Comparison of ENCODE assay signal across 8 cellular contexts in genomic region chr17:3512512-3513171, GRCh38. TPM values are rescaled to one million over a fixed set of nuclear protein-coding genes. Genes with fewer than 3 reads are reported as not detected.
A peak's percentile ranks its signal among the peaks of the same experiment; 100 is the strongest.
DNase-seq lines count a peak whose midpoint lies in the region; ATAC-seq and TF ChIP-seq lines count a peak whose summit lies in the region.

No MANE protein-coding gene starts in this region.

- no peaks in the 10 kb centered on the region for H3K9me3 ChIP-seq in thyroid gland

- H3K27me3 ChIP-seq in thyroid gland: no peaks in the 10 kb centered on the region
- no peaks in the 10 kb centered on the region for H3K27me3 ChIP-seq in foreskin keratinocyte

- no peak for ATAC-seq in foreskin keratinocyte
- ATAC-seq in HG03280 (IDR thresholded peaks at IDR 0.05; ENCODE audit: unreplicated experiment): no peak

- no peaks in the 10 kb centered on the region for H3K36me3 ChIP-seq in thyroid gland

- no peak overlapping the region for H3K4me3 ChIP-seq in fibroblast of the aortic adventitia (ENCODE audit: low read depth, low read length)
- no peak overlapping the region for H3K4me3 ChIP-seq in thyroid gland (replicated peaks in 1 of 3)

- no peak for TF ChIP-seq POLR2A in thyroid gland (IDR thresholded peaks at IDR 0.05)

- intact Hi-C loops in thyroid gland (cut with DNase I): no loop called here

- peak overlapping the region in 2 of 3 donors; percentile 54 to 70 for H3K27ac ChIP-seq in thyroid gland
- no peak overlapping the region for H3K27ac ChIP-seq in foreskin keratinocyte

- peak; percentile 31 for DNase-seq in SHP77 treated with DMSO at 0.1 percent for 48 hours (lab: John Stamatoyannopoulos, UW)
- peak; percentile 81 for DNase-seq in fibroblast of the aortic adventitia (ENCODE audit: low read depth)
- DNase-seq in middle frontal gyrus (ENCODE audit: extremely low spot score, low spot score): peak; percentile 70
- DNase-seq in thyroid gland: peak; percentile 39 to 56
- DNase-seq in foreskin keratinocyte: no peak
- no peak for DNase-seq in HCEC 1CT
- no peak for DNase-seq in NCI-H82 treated with DMSO at 0.1 percent for 48 hours (lab: John Stamatoyannopoulos, UW; ENCODE audit: unreplicated experiment)

- TF ChIP-seq CTCF in fibroblast of the aortic adventitia (IDR thresholded peaks at IDR 0.05; ENCODE audit: insufficient read depth, low read length) (no peak), thyroid gland (IDR thresholded peaks at IDR 0.05) (no peak), foreskin keratinocyte (conservative IDR thresholded peaks at IDR 0.05) (no peak)

- WGBS in thyroid gland, 2 donors: 49 to 55% methylated on average over 20 of the region's 20 CpGs

- H3K4me1 ChIP-seq in thyroid gland: peaks cover 4 to 6% of the 10 kb centered on the region in 2 donors
- no peaks in the 10 kb centered on the region for H3K4me1 ChIP-seq in foreskin keratinocyte

RNA-seq across cellular contexts. Expression of gene ASPA, which starts 36.8 kb away (rescaled TPM):
- total RNA-seq in fibroblast of the aortic adventitia (ENCODE audit: low replicate concordance) (1.9 and 9.7 TPM in 2 replicates), thyroid gland (1 to 10 TPM in 1 of 4 donors, under 1 TPM in 3; 0.50 to 2.1 (median 0.78) TPM), foreskin keratinocyte (not detected in 2 replicates)
- polyA plus RNA-seq in foreskin keratinocyte: not detected in 2 replicates

RNA-seq across cellular contexts. Expression of gene SPATA22, which starts 41.0 kb away (rescaled TPM):
- total RNA-seq in fibroblast of the aortic adventitia (ENCODE audit: low replicate concordance): not detected in 2 replicates
- under 1 TPM in 2 of 4 donors, not detected in 2; 0.40 to 0.67 TPM for total RNA-seq in thyroid gland
- not detected in 2 replicates for total RNA-seq in foreskin keratinocyte
- polyA plus RNA-seq in foreskin keratinocyte: not detected in 2 replicates

RNA-seq across cellular contexts. Expression of gene TRPV3, which starts 45.0 kb away (rescaled TPM):
- total RNA-seq in fibroblast of the aortic adventitia (ENCODE audit: low replicate concordance) (1.5 and 1.9 TPM in 2 replicates), thyroid gland (1 to 10 TPM in 3 of 4 donors, under 1 TPM in 1; 0.11 to 1.2 (median 1.0) TPM), foreskin keratinocyte (7.7 and 14.8 TPM in 2 replicates)
- polyA plus RNA-seq in foreskin keratinocyte: 2.3 and 3.5 TPM in 2 replicates

Comparison
In these comparisons a context has a peak if more than half of its experiments do, and no peak if none do; other contexts are left out.
1. DNase-seq: peak in SHP77 treated with DMSO at 0.1 percent for 48 hours (single experiment), fibroblast of the aortic adventitia (single experiment), middle frontal gyrus (single experiment) and thyroid gland (2 of 2); none in foreskin keratinocyte (0 of 2), HCEC 1CT (single experiment) and NCI-H82 treated with DMSO at 0.1 percent for 48 hours (single experiment).